In the genomic region with DNA sequence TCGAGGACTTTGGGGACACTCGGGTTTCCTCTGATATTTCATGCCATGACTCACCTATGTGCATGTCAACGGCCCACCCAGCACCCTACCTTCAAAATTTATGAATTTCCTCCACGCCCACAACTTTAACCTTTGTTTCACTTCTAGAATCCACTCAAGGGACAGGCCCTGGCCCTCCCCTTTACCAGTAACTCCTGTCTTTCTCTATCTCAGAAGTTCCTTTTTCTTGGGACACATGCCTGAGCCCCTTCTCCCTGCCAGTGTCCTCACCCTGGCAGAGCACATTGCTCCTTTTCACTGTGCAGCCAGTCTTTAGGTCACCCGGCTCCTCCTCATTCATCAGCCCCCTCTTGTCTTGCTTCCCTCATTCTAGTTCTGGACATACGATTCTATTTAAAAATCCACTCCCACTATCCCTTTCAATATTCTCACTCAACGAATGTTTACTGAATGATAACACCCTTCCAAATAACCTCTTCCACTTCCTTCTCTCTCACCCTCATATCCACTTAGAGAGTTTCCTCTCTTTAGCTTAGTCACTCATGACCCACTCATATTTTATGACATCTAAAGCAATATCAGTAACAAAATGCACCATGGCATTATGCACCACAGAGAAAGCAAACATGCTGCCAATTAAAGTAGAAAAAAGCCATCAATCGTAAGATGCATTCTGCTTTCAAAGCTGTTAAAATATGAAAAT, we compare ENCODE assay signal across 10 cellular contexts.
DNase-seq lines count a peak whose midpoint lies in the region; ATAC-seq and TF ChIP-seq lines count a peak whose summit lies in the region.
"Had no signal": no experiment of that assay in that cellular context is flagged by ENCODE, and none has a peak within 500 bp of the region (broad histone marks: within the 10 kb centered on the region; RNA-seq: fewer than 3 reads in every experiment).

No MANE protein-coding gene starts in this region.

- peak; percentile 6 for DNase-seq in stimulated activated naive CD4-positive, alpha-beta T cell treated with Interleukin-2 at 50 U/mL for 16 hours (lab: John Stamatoyannopoulos, UW)
- DNase-seq in stimulated activated naive CD4-positive, alpha-beta T cell (lab: John Stamatoyannopoulos, UW), result no peak
- DNase-seq in coronary artery (ENCODE audit: low spot score) (no peak), globus pallidus (ENCODE audit: low spot score) (no peak)
- DNase-seq in NK-92 treated with Interleukin-12 subunit alpha and Interleukin-12 subunit beta, amount 100 ng/mL, for 24 hours (lab: John Stamatoyannopoulos, UW), result no peak
- DNase-seq: heart right ventricle, KG1 had no signal

- H3K4me1 ChIP-seq in gastroesophageal sphincter, result peaks cover 0 to 4% (median 0%) of the 10 kb centered on the region in 3 donors

- WGBS in gastroesophageal sphincter (ENCODE audit: low coverage in 1 of 2), 2 donors, result 72 to 81% methylated on average over 8 of the region's 8 CpGs

- H3K4me3 ChIP-seq in coronary artery (no peak overlapping the region), gastroesophageal sphincter (no peak overlapping the region)
- H3K4me3 ChIP-seq: heart right ventricle had no signal

- no peak for TF ChIP-seq EP300 in gastroesophageal sphincter (IDR thresholded peaks at IDR 0.05)

- H3K9me3 ChIP-seq in gastroesophageal sphincter, result no peaks in the 10 kb centered on the region
- H3K9me3 ChIP-seq: heart right ventricle had no signal

- H3K27ac ChIP-seq in coronary artery, result peak overlapping the region; percentile 7 to 79
- no peak overlapping the region for H3K27ac ChIP-seq in gastroesophageal sphincter

- H3K27me3 ChIP-seq in gastroesophageal sphincter, result no peaks in the 10 kb centered on the region
- H3K27me3 ChIP-seq: heart right ventricle had no signal

- ATAC-seq in HG03520 (IDR thresholded peaks at IDR 0.05; ENCODE audit: unreplicated experiment) (peak; percentile 66), GM18520 (IDR thresholded peaks at IDR 0.05; ENCODE audit: unreplicated experiment) (no peak), gastroesophageal sphincter (no peak)

- TF ChIP-seq POLR2A in gastroesophageal sphincter (IDR thresholded peaks at IDR 0.05), result no peak

- H3K36me3 ChIP-seq in gastroesophageal sphincter, result no peaks in the 10 kb centered on the region
- H3K36me3 ChIP-seq: heart right ventricle had no signal

- TF ChIP-seq CTCF in coronary artery (IDR thresholded peaks at IDR 0.05) (no peak), gastroesophageal sphincter (IDR thresholded peaks at IDR 0.05) (no peak)

Comparison
In these comparisons a context has a peak if more than half of its experiments do, and no peak if none do; other contexts are left out.
1. H3K27ac ChIP-seq: peak in coronary artery (2 of 2); none in gastroesophageal sphincter (0 of 4).